Comparison of ENCODE assay signal across 8 cellular contexts in the genomic region with DNA sequence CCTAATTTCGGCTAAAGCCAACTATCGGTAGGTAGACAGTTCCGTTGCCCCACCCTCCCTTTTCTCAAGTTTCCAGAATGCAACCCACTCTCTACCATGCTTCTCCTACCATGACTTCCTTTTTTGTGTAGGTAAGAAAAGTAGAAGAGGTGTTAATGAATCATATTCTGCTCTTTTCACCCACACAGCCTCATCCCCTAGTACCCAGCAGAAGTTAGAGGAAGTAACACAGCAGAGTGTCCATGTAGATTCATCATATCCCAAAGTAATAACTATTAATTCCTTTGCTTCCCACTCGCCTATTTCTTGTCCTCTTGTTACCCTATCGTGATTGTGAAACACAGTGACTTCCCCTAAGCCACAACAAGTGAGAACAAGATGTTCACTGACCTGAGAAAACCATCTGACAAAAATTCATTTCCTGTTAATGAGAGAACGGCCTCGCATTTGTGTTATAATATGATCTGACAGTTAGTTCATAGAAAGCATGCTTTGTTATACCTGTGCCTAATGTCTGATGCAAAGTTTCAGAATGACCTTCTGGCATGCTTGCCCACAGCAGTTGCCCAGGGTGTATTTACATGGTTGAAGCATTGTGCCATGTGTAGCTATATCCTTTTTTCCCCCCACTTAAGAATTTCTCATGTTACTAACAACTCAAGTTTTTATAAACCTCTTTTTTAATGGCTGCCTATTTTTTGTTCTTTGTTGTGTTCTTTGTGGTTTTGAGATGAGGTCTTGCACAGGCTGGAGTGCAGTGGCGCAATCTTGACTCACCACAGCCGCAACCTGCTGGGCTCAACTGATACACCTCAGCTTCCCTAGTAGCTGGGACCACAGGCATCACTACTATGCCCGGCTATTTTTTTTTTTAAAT.
DNase-seq lines count a peak whose midpoint lies in the region; ATAC-seq, FAIRE-seq and TF ChIP-seq lines count a peak whose summit lies in the region.

No MANE protein-coding gene starts in this region.

- H4K20me1 ChIP-seq in MM.1S (ENCODE audit: insufficient read depth, low read length), result no peaks in the 10 kb centered on the region
- H4K20me1 ChIP-seq in keratinocyte (ENCODE audit: control insufficient read depth, extremely low read depth, insufficient read depth, low read length), result no peaks in the 10 kb centered on the region

- FAIRE-seq in keratinocyte (lab: Jason Lieb, UNC), result no peak

- peak overlapping the region; percentile 57 for H3K4me3 Mint-ChIP-seq in activated T-cell treated with anti-CD3 and anti-CD28 coated beads, Interleukin-2, amount 50 U/mL, for 24 hours
- H3K4me3 Mint-ChIP-seq in stimulated activated memory B cell treated with anti-CD40 and anti-IgM and Interleukin-4, amounts not matched to agents 10 μg/mL and 1 μg/mL and 100 μg/mL, for 72 hours, result peak overlapping the region; percentile 49

- H3K4me1 ChIP-seq in MM.1S (ENCODE audit: low read length), result no peaks in the 10 kb centered on the region
- H3K4me1 ChIP-seq in keratinocyte (ENCODE audit: control insufficient read depth, extremely low read depth, insufficient read depth, low read length), result peaks cover 30% of the 10 kb centered on the region

- H3K9me3 Mint-ChIP-seq in activated T-cell treated with anti-CD3 and anti-CD28 coated beads, Interleukin-2, amount 50 U/mL, for 24 hours, result peaks cover 4% of the 10 kb centered on the region
- no peaks in the 10 kb centered on the region for H3K9me3 Mint-ChIP-seq in stimulated activated memory B cell treated with anti-CD40 and anti-IgM and Interleukin-4, amounts not matched to agents 10 μg/mL and 1 μg/mL and 100 μg/mL, for 72 hours

- H3K79me2 ChIP-seq in MM.1S (ENCODE audit: low read length), result no peaks in the 10 kb centered on the region
- H3K79me2 ChIP-seq in keratinocyte (ENCODE audit: control insufficient read depth, insufficient read depth, low read length), result no peaks in the 10 kb centered on the region

- H3K9me3 ChIP-seq in MM.1S (replicated peaks; ENCODE audit: insufficient read depth, low read length) (no peaks in the 10 kb centered on the region), keratinocyte (ENCODE audit: control insufficient read depth, low read depth, low read length) (no peaks in the 10 kb centered on the region)

- dilution Hi-C loops in keratinocyte (cut with MboI; ENCODE audit: extremely low pct_ligation_motif_present, low sequenced_read_pairs), result no loop called here

- DNase-seq in Daoy (ENCODE audit: low read depth), result peak; percentile 18
- DNase-seq in MM.1S, result peak; percentile 10
- DNase-seq in activated T-cell treated with anti-CD3 and anti-CD28 coated beads, Interleukin-2, amount 50 U/mL, for 24 hours, result peak; percentile 65
- peak; percentile 36 for DNase-seq in keratinocyte (ENCODE audit: low read depth, low spot score)
- DNase-seq in midbrain (lab: John Stamatoyannopoulos, UW), result no peak
- no peak for DNase-seq in NCI-H82 treated with DMSO at 0.1 percent for 48 hours (lab: John Stamatoyannopoulos, UW; ENCODE audit: unreplicated experiment)

- H3K4me2 ChIP-seq in MM.1S (ENCODE audit: low read depth, low read length) (no peak overlapping the region), keratinocyte (ENCODE audit: control insufficient read depth, extremely low read depth, insufficient read depth, low read depth, low read length) (peak overlapping the region; percentile 27)

- peak overlapping the region; percentile 91 for H3K27ac Mint-ChIP-seq in activated T-cell treated with anti-CD3 and anti-CD28 coated beads, Interleukin-2, amount 50 U/mL, for 24 hours
- H3K27ac Mint-ChIP-seq in stimulated activated memory B cell treated with anti-CD40 and anti-IgM and Interleukin-4, amounts not matched to agents 10 μg/mL and 1 μg/mL and 100 μg/mL, for 72 hours, result peak overlapping the region; percentile 82

- no peak for TF ChIP-seq CTCF in MM.1S (IDR thresholded peaks at IDR 0.05; ENCODE audit: low read length)
- TF ChIP-seq CTCF in keratinocyte (optimal IDR thresholded peaks at IDR 0.05 in 1 of 3, IDR thresholded peaks at IDR 0.05 in 1 of 3, conservative IDR thresholded peaks at IDR 0.05 in 1 of 3; ENCODE audit: extremely low read depth in 1 of 3, insufficient read depth in 2 of 3, low read length in 3 of 3), result no peak

- H3K36me3 Mint-ChIP-seq in activated T-cell treated with anti-CD3 and anti-CD28 coated beads, Interleukin-2, amount 50 U/mL, for 24 hours (ENCODE audit: low read depth), result peaks cover 35% of the 10 kb centered on the region
- peaks cover 22% of the 10 kb centered on the region for H3K36me3 Mint-ChIP-seq in stimulated activated memory B cell treated with anti-CD40 and anti-IgM and Interleukin-4, amounts not matched to agents 10 μg/mL and 1 μg/mL and 100 μg/mL, for 72 hours

- H3K27me3 Mint-ChIP-seq in activated T-cell treated with anti-CD3 and anti-CD28 coated beads, Interleukin-2, amount 50 U/mL, for 24 hours, result no peaks in the 10 kb centered on the region
- no peaks in the 10 kb centered on the region for H3K27me3 Mint-ChIP-seq in stimulated activated memory B cell treated with anti-CD40 and anti-IgM and Interleukin-4, amounts not matched to agents 10 μg/mL and 1 μg/mL and 100 μg/mL, for 72 hours

- H2AFZ ChIP-seq in MM.1S (ENCODE audit: low read length), result no peak overlapping the region
- H2AFZ ChIP-seq in keratinocyte (ENCODE audit: control insufficient read depth, low read length), result no peak overlapping the region

- H3K27ac ChIP-seq in MM.1S (ENCODE audit: low read length) (no peak overlapping the region), keratinocyte (ENCODE audit: control insufficient read depth, insufficient read depth, low read length) (peak overlapping the region; percentile 47)

- no peaks in the 10 kb centered on the region for H3K9me1 ChIP-seq in keratinocyte (ENCODE audit: control insufficient read depth, extremely low read depth, insufficient read depth, low read length)

- H3F3A ChIP-seq in MM.1S (ENCODE audit: insufficient read depth, low read length), result no peaks in the 10 kb centered on the region

- H3K4me3 ChIP-seq in MM.1S (ENCODE audit: low read length) (no peak overlapping the region), keratinocyte (ENCODE audit: control insufficient read depth in 2 of 3, extremely low read depth in 1 of 3, insufficient read depth in 2 of 3, low read depth in 1 of 3, low read length in 3 of 3) (no peak overlapping the region)

- no peaks in the 10 kb centered on the region for H3K9me2 ChIP-seq in MM.1S (replicated peaks; ENCODE audit: insufficient read depth, low read length)

- H3K27me3 ChIP-seq in MM.1S (replicated peaks; ENCODE audit: insufficient read depth, low read length) (no peaks in the 10 kb centered on the region), keratinocyte (ENCODE audit: control insufficient read depth, extremely low read depth, insufficient read depth, low read length) (no peaks in the 10 kb centered on the region)

- peak; percentile 81 for ATAC-seq in GM21737 (IDR thresholded peaks at IDR 0.05; ENCODE audit: unreplicated experiment)
- peak; percentile 92 for ATAC-seq in stimulated activated memory B cell treated with anti-CD40 and anti-IgM and Interleukin-4, amounts not matched to agents 10 μg/mL and 1 μg/mL and 100 μg/mL, for 72 hours

- H3K36me3 ChIP-seq in MM.1S (replicated peaks; ENCODE audit: insufficient read depth, low read length) (0 out of 2 replicates have a peak, but pooled peaks cover 6% of the 10 kb centered on the region), keratinocyte (ENCODE audit: control insufficient read depth in 2 of 2, extremely low read depth in 1 of 2, insufficient read depth in 2 of 2, low read length in 2 of 2) (peaks cover 3 to 9% of the 10 kb centered on the region in 2 experiments)

- H3K9ac ChIP-seq in MM.1S (ENCODE audit: low read length) (no peak overlapping the region), keratinocyte (ENCODE audit: control insufficient read depth, extremely low read depth, insufficient read depth, low read length) (no peak overlapping the region)

- H3K4me1 Mint-ChIP-seq in activated T-cell treated with anti-CD3 and anti-CD28 coated beads, Interleukin-2, amount 50 U/mL, for 24 hours (ENCODE audit: low read depth), result peaks cover 38% of the 10 kb centered on the region
- peaks cover 38% of the 10 kb centered on the region for H3K4me1 Mint-ChIP-seq in stimulated activated memory B cell treated with anti-CD40 and anti-IgM and Interleukin-4, amounts not matched to agents 10 μg/mL and 1 μg/mL and 100 μg/mL, for 72 hours

Comparison
In these comparisons a context has a peak if more than half of its experiments do, and no peak if none do; other contexts are left out.
1. DNase-seq: peak in Daoy (single experiment), MM.1S (single experiment), activated T-cell treated with anti-CD3 and anti-CD28 coated beads, Interleukin-2, amount 50 U/mL, for 24 hours (single experiment) and keratinocyte (single experiment); none in midbrain (single experiment) and NCI-H82 treated with DMSO at 0.1 percent for 48 hours (single experiment).